10 cellular contexts compared by ENCODE assay signal in genomic region chr14:37599527-37600368, GRCh38. TPM values are rescaled to one million over a fixed set of nuclear protein-coding genes. Genes with fewer than 3 reads are reported as not detected.
DNase-seq lines count a peak whose midpoint lies in the region; ATAC-seq, FAIRE-seq and TF ChIP-seq lines count a peak whose summit lies in the region.
"Had no signal": no experiment of that assay in that cellular context is flagged by ENCODE, and none has a peak within 500 bp of the region (broad histone marks: within the 10 kb centered on the region; RNA-seq: fewer than 3 reads in every experiment).

No MANE protein-coding gene starts in this region.

- TF ChIP-seq POLR2A in gastrocnemius medialis (IDR thresholded peaks at IDR 0.05): no peak

- H3K4me3 ChIP-seq in iPS DF 6.9 (ENCODE audit: low read length) (peak overlapping the region; percentile 2; the same call in 1 of the 2 replicates), small intestine (ENCODE audit: low read depth in 1 of 2, low read length in 2 of 2) (peak overlapping the region in 1 of 2 donors; percentile 31), OCI-LY7 (ENCODE audit: low read depth, low read length, poor library complexity, severe bottlenecking) (no peak overlapping the region), gastrocnemius medialis (peak overlapping the region in 1 of 4 donors; percentile 40)

- no peak for ATAC-seq in gastrocnemius medialis
- ATAC-seq: pancreas had no signal

- intact Hi-C loops in OCI-LY7 (cut with micrococcal nuclease; ENCODE audit: unreplicated experiment): no loop called here
- intact Hi-C loops in gastrocnemius medialis (cut with DNase I; ENCODE audit: low total_unique reads): loop anchor here (10.0 kb wide), 1 partner anchor 1105 kb away; no protein-coding TSS in a partner anchor

- no peaks in the 10 kb centered on the region for H3K36me3 ChIP-seq in iPS DF 6.9 (ENCODE audit: control insufficient read depth, insufficient read depth, low read length)
- no peaks in the 10 kb centered on the region for H3K36me3 ChIP-seq in small intestine (ENCODE audit: control insufficient read depth in 2 of 2, insufficient read depth in 2 of 2, low read length in 2 of 2)
- no peaks in the 10 kb centered on the region for H3K36me3 ChIP-seq in OCI-LY7 (ENCODE audit: insufficient read depth, low read length)
- no peaks in the 10 kb centered on the region for H3K36me3 ChIP-seq in gastrocnemius medialis
- H3K36me3 ChIP-seq: pancreas had no signal

- no peaks in the 10 kb centered on the region for H3K9me2 ChIP-seq in OCI-LY7 (ENCODE audit: insufficient read depth, low read length)

- H3K9me3 ChIP-seq in iPS DF 6.9 (ENCODE audit: control insufficient read depth, insufficient read depth, low read length) (no peaks in the 10 kb centered on the region), small intestine (ENCODE audit: control insufficient read depth, low read depth) (no peaks in the 10 kb centered on the region), OCI-LY7 (ENCODE audit: low read length) (no peaks in the 10 kb centered on the region), gastrocnemius medialis (no peaks in the 10 kb centered on the region)
- H3K9me3 ChIP-seq: pancreas had no signal

- TF ChIP-seq CTCF in OCI-LY7 (conservative IDR thresholded peaks at IDR 0.05; ENCODE audit: low read length) (no peak), gastrocnemius medialis (IDR thresholded peaks at IDR 0.05 in 4 of 5, conservative IDR thresholded peaks at IDR 0.05 in 1 of 5) (no peak)

- no peaks in the 10 kb centered on the region for H4K20me1 ChIP-seq in OCI-LY7 (ENCODE audit: insufficient read depth, low read length)

- H3K27me3 ChIP-seq in iPS DF 6.9 (ENCODE audit: control insufficient read depth, insufficient read depth, low read length): peaks cover 88% of the 10 kb centered on the region
- peaks cover 0 to 69% of the 10 kb centered on the region in 2 donors for H3K27me3 ChIP-seq in small intestine (ENCODE audit: control insufficient read depth in 2 of 2, insufficient read depth in 2 of 2, low read length in 2 of 2)
- H3K27me3 ChIP-seq in gastrocnemius medialis: peaks cover 97 to 98% (median 97%) of the 10 kb centered on the region in 3 donors

- POLR2A ChIA-PET in OCI-LY7 (lab: Charles Lee): no interaction called here

- H3K4me1 ChIP-seq in iPS DF 6.9 (ENCODE audit: control insufficient read depth, insufficient read depth, low read length) (peaks cover 7% of the 10 kb centered on the region), small intestine (ENCODE audit: control insufficient read depth in 2 of 2, insufficient read depth in 1 of 2, low read depth in 1 of 2, low read length in 1 of 2) (peaks cover 0 to 10% of the 10 kb centered on the region in 2 donors), OCI-LY7 (ENCODE audit: insufficient read depth, low read length, poor library complexity, severe bottlenecking) (no peaks in the 10 kb centered on the region), gastrocnemius medialis (peaks cover 9 to 24% of the 10 kb centered on the region in 2 donors)

- in situ Hi-C loops in gastrocnemius medialis (cut with MboI; ENCODE audit: low sequenced_read_pairs in 4 of 4): loop anchor here in 2 of 4 donors (25.0 kb wide), 2 partner anchors 937 to 1087 kb away; partner anchors contain the start of genes PAX9 (in 2 of the 2) and NKX2-1 (in 1 of the 2)

- peak; percentile 52 for DNase-seq in HT-29 (ENCODE audit: low spot score)
- DNase-seq in NCI-H526 treated with DMSO at 0.1 percent for 48 hours (lab: John Stamatoyannopoulos, UW): peak; percentile 91
- DNase-seq in iPS DF 6.9 (ENCODE audit: low read depth, low spot score): no peak
- DNase-seq in small intestine: peak; percentile 16
- DNase-seq in OCI-LY7 (ENCODE audit: low spot score): no peak
- DNase-seq in effector CD8-positive, alpha-beta T cell (lab: John Stamatoyannopoulos, UW): no peak
- DNase-seq in gastrocnemius medialis: no peak
- DNase-seq: NCI-H187 treated with DMSO at 0.1 percent for 48 hours had no signal

- no peaks in the 10 kb centered on the region for H3K79me2 ChIP-seq in OCI-LY7 (ENCODE audit: insufficient read depth, low read depth, low read length)

- no peak overlapping the region for H3K27ac ChIP-seq in iPS DF 6.9 (ENCODE audit: low read length)
- H3K27ac ChIP-seq in small intestine (ENCODE audit: low read depth in 1 of 2, low read length in 1 of 2): no peak overlapping the region
- H3K27ac ChIP-seq in OCI-LY7 (ENCODE audit: low read depth, low read length, poor library complexity, severe bottlenecking): no peak overlapping the region
- no peak overlapping the region for H3K27ac ChIP-seq in gastrocnemius medialis
- H3K27ac ChIP-seq: pancreas had no signal

- no TSS peak for BruUV-seq in OCI-LY7 (replicated peaks; lab: Mats Ljungman, UMichigan)

- no peak for FAIRE-seq in small intestine (lab: Jason Lieb, UNC)
- FAIRE-seq: endometrium, pancreas had no signal

- CTCF ChIA-PET in OCI-LY7 (lab: Charles Lee; ENCODE audit: unreplicated experiment): no interaction called here

- no peak overlapping the region for H2AFZ ChIP-seq in OCI-LY7 (ENCODE audit: low read length)

- WGBS in iPS DF 6.9 (ENCODE audit: insufficient coverage, insufficient read length): no CpG with 5 or more reads among the region's 57 CpGs
- WGBS in small intestine, 3 donors: 6 to 18% (median 11%) methylated on average over 57 of the region's 57 CpGs

- no peak overlapping the region for H3K4me2 ChIP-seq in OCI-LY7 (ENCODE audit: low read length)

RNA-seq across cellular contexts. Expression of gene TTC6, which starts 4.3 kb away (rescaled TPM):
- 6.2 and 6.3 TPM in 2 replicates for total RNA-seq in HT-29 (2014; rRNA removed; shearing (Covaris generic))
- under 1 TPM; 0.22 to 0.54 (median 0.54) TPM for polyA plus RNA-seq in small intestine
- not detected in 2 replicates for total RNA-seq in OCI-LY7 (2014; rRNA removed; shearing (Covaris generic))
- total RNA-seq in OCI-LY7 (2022) (not detected in 2 replicates), gastrocnemius medialis (not detected)

RNA-seq across cellular contexts. Expression of gene FOXA1, which starts 4.7 kb away (rescaled TPM):
- total RNA-seq in HT-29 (2014; rRNA removed; shearing (Covaris generic)): 191 and 199 TPM in 2 replicates
- 10 to 100 TPM in 2 of 3 donors, 1 to 10 TPM in 1; 8.4 to 11.9 (median 10.9) TPM for polyA plus RNA-seq in small intestine
- total RNA-seq in OCI-LY7 (2014; rRNA removed; shearing (Covaris generic)): not detected in 2 replicates
- not detected in 2 replicates for total RNA-seq in OCI-LY7 (2022)
- under 1 TPM in 2 of 4 donors, not detected in 2; 0.09 to 0.44 TPM for total RNA-seq in gastrocnemius medialis

Comparison
In these comparisons a context has a peak if more than half of its experiments do, and no peak if none do; other contexts are left out.
1. DNase-seq: peak in HT-29 (single experiment), NCI-H526 treated with DMSO at 0.1 percent for 48 hours (single experiment) and small intestine (single experiment); none in iPS DF 6.9 (single experiment), OCI-LY7 (single experiment), effector CD8-positive, alpha-beta T cell (single experiment) and gastrocnemius medialis (0 of 2).
2. RNA of gene FOXA1, which starts 4.7 kb away (total RNA-seq): 191 to 199 TPM in HT-29; 0.09 to 0.44 TPM in gastrocnemius medialis and not detected in OCI-LY7; every median in the first group is over 100 times any median in the second.